Comparison of ENCODE assay signal across 8 cellular contexts in genomic region chr4:145482209-145483021, GRCh38. TPM values are rescaled to one million over a fixed set of nuclear protein-coding genes. Genes with fewer than 3 reads are reported as not detected.
DNase-seq lines count a peak whose midpoint lies in the region; ATAC-seq and FAIRE-seq lines count a peak whose summit lies in the region.

No MANE protein-coding gene starts in this region.

- peaks cover 18% of the 10 kb centered on the region for H3K4me1 ChIP-seq in muscle layer of colon (ENCODE audit: insufficient read depth, low read length)

- no peak overlapping the region for H3K4me3 Mint-ChIP-seq in activated CD8-positive, alpha-beta memory T cell treated with anti-CD3 and anti-CD28 coated beads, Interleukin-2, amount 10 ng/mL, durations not matched to agents 7 days and 5 days

- H3K36me3 ChIP-seq in muscle layer of colon (ENCODE audit: insufficient read depth, low read length), result no peaks in the 10 kb centered on the region

- H3K27me3 ChIP-seq in muscle layer of colon (ENCODE audit: control insufficient read depth in 1 of 2, insufficient read depth in 2 of 2, low read length in 2 of 2), result no peaks in the 10 kb centered on the region

- peak; percentile 65 for DNase-seq in ACHN
- DNase-seq in GM18507 (ENCODE audit: extremely low spot score, insufficient read length, low read depth), result no peak
- DNase-seq in NCI-H524 (lab: John Stamatoyannopoulos, UW), result peak; percentile 34 to 48
- DNase-seq in activated CD8-positive, alpha-beta memory T cell treated with anti-CD3 and anti-CD28 coated beads, Interleukin-2, amount 10 ng/mL, durations not matched to agents 7 days and 5 days, result peak; percentile 45
- DNase-seq in stimulated activated CD8-positive, alpha-beta memory T cell treated with anti-CD3 and anti-CD28 coated beads, Interleukin-7, amount 100 ng/mL, for 48 hours (ENCODE audit: extremely low read depth in 1 of 2, low read depth in 1 of 2), result peak; percentile 59 to 67

- H3K4me1 Mint-ChIP-seq in activated CD8-positive, alpha-beta memory T cell treated with anti-CD3 and anti-CD28 coated beads, Interleukin-2, amount 10 ng/mL, durations not matched to agents 7 days and 5 days, result peaks cover 9% of the 10 kb centered on the region

- H3K4me3 ChIP-seq in muscle layer of colon (ENCODE audit: low read depth in 1 of 2, low read length in 2 of 2), result peak overlapping the region; percentile 87 to 95

- peak overlapping the region; percentile 90 for H3K27ac ChIP-seq in muscle layer of colon (ENCODE audit: low read depth, low read length)

- H3K36me3 Mint-ChIP-seq in activated CD8-positive, alpha-beta memory T cell treated with anti-CD3 and anti-CD28 coated beads, Interleukin-2, amount 10 ng/mL, durations not matched to agents 7 days and 5 days, result peaks cover 1% of the 10 kb centered on the region

- ATAC-seq in HG03045 (IDR thresholded peaks at IDR 0.05; ENCODE audit: unreplicated experiment), result peak; percentile 39
- peak; percentile 56 for ATAC-seq in activated CD8-positive, alpha-beta memory T cell treated with anti-CD3 and anti-CD28 coated beads, Interleukin-2, amount 10 ng/mL, durations not matched to agents 7 days and 5 days
- peak; percentile 59 for ATAC-seq in esophagus mucosa

- no peaks in the 10 kb centered on the region for H3K9me3 Mint-ChIP-seq in activated CD8-positive, alpha-beta memory T cell treated with anti-CD3 and anti-CD28 coated beads, Interleukin-2, amount 10 ng/mL, durations not matched to agents 7 days and 5 days (ENCODE audit: low read depth)

- peaks cover 44% of the 10 kb centered on the region for H3K27me3 Mint-ChIP-seq in activated CD8-positive, alpha-beta memory T cell treated with anti-CD3 and anti-CD28 coated beads, Interleukin-2, amount 10 ng/mL, durations not matched to agents 7 days and 5 days

- CTCF ChIA-PET in activated CD8-positive, alpha-beta memory T cell treated with anti-CD3 and anti-CD28 coated beads, Interleukin-2, amount 10 ng/mL, durations not matched to agents 7 days and 5 days (lab: Charles Lee), result no interaction called here

- in situ Hi-C loops in ACHN (cut with HindIII; ENCODE audit: low pct_ligation_motif_present, low pct_unique_long_range_greater_than_20kb, low sequenced_read_pairs), result no loop called here

- peak; percentile 84 for FAIRE-seq in GM18507 (lab: Jason Lieb, UNC)

- H3K27ac Mint-ChIP-seq in activated CD8-positive, alpha-beta memory T cell treated with anti-CD3 and anti-CD28 coated beads, Interleukin-2, amount 10 ng/mL, durations not matched to agents 7 days and 5 days, result no peak overlapping the region

- H3K9ac ChIP-seq in muscle layer of colon (ENCODE audit: low read length), result peak overlapping the region; percentile 83

- no peaks in the 10 kb centered on the region for H3K9me3 ChIP-seq in muscle layer of colon (ENCODE audit: low read length)

RNA-seq across cellular contexts. Expression of gene SMAD1, which starts 0.8 kb away (rescaled TPM):
- total RNA-seq in activated CD8-positive, alpha-beta memory T cell treated with anti-CD3 and anti-CD28 coated beads, Interleukin-2, amount 10 ng/mL, durations not matched to agents 7 days and 5 days, result 1 to 10 TPM; 1.2 to 1.9 TPM
- 34.0 TPM for total RNA-seq in esophagus mucosa

Comparison
In these comparisons a context has a peak if more than half of its experiments do, and no peak if none do; other contexts are left out.
1. RNA of gene SMAD1, which starts 0.8 kb away (total RNA-seq): 34.0 TPM in esophagus mucosa (single experiment); 1.2 to 1.9 TPM in activated CD8-positive, alpha-beta memory T cell treated with anti-CD3 and anti-CD28 coated beads, Interleukin-2, amount 10 ng/mL, durations not matched to agents 7 days and 5 days; every median in the first group is over 10 times any median in the second.
2. Peak in every context shown above with its lines, with median percentiles within 50 percentile points of each other: ATAC-seq.